Comparison of ENCODE assay signal across 8 cellular contexts in genomic region chr3:194682651-194683310, GRCh38. TPM values are rescaled to one million over a fixed set of nuclear protein-coding genes. Genes with fewer than 3 reads are reported as not detected.
DNase-seq lines count a peak whose midpoint lies in the region; ATAC-seq, FAIRE-seq and TF ChIP-seq lines count a peak whose summit lies in the region.

No MANE protein-coding gene starts in this region.

- no peaks in the 10 kb centered on the region for H3K27me3 ChIP-seq in BE2C

- peaks cover 24% of the 10 kb centered on the region for H3K27me3 Mint-ChIP-seq in activated CD8-positive, alpha-beta T cell treated with anti-CD3 and anti-CD28 coated beads, Interleukin-2, amount 10 ng/mL, durations not matched to agents 7 days and 5 days (ENCODE audit: low read depth)

- DNase-seq in BE2C (peak; percentile 77), HuH-7 (ENCODE audit: low spot score) (peak; percentile 91), middle frontal gyrus (ENCODE audit: extremely low spot score, low spot score) (peak; percentile 74)
- DNase-seq in NK-92 treated with Interleukin-12 subunit alpha and Interleukin-12 subunit beta, amount 100 ng/mL, for 24 hours (lab: John Stamatoyannopoulos, UW), result peak; percentile 40
- DNase-seq in activated CD8-positive, alpha-beta T cell treated with anti-CD3 and anti-CD28 coated beads, Interleukin-2, amount 10 ng/mL, durations not matched to agents 7 days and 5 days, result peak; percentile 81
- DNase-seq in stimulated activated CD8-positive, alpha-beta memory T cell treated with anti-CD3 and anti-CD28 coated beads, Interleukin-4, amount 100 ng/mL, for 48 hours, result peak; percentile 77

- H3K4me3 ChIP-seq in BE2C (ENCODE audit: low read depth, low read length), result no peak overlapping the region

- no peak overlapping the region for H3K27ac Mint-ChIP-seq in activated CD8-positive, alpha-beta T cell treated with anti-CD3 and anti-CD28 coated beads, Interleukin-2, amount 10 ng/mL, durations not matched to agents 7 days and 5 days

- no peaks in the 10 kb centered on the region for H3K9me3 Mint-ChIP-seq in activated CD8-positive, alpha-beta T cell treated with anti-CD3 and anti-CD28 coated beads, Interleukin-2, amount 10 ng/mL, durations not matched to agents 7 days and 5 days (ENCODE audit: insufficient read depth)

- H3K36me3 ChIP-seq in BE2C, result no peaks in the 10 kb centered on the region

- H3K4me1 ChIP-seq in BE2C, result 0 out of 2 replicates have a peak, but pooled peaks cover 7% of the 10 kb centered on the region

- no peaks in the 10 kb centered on the region for H3K36me3 Mint-ChIP-seq in activated CD8-positive, alpha-beta T cell treated with anti-CD3 and anti-CD28 coated beads, Interleukin-2, amount 10 ng/mL, durations not matched to agents 7 days and 5 days (ENCODE audit: low read depth)

- H3K4me3 Mint-ChIP-seq in activated CD8-positive, alpha-beta T cell treated with anti-CD3 and anti-CD28 coated beads, Interleukin-2, amount 10 ng/mL, durations not matched to agents 7 days and 5 days, result no peak overlapping the region

- ATAC-seq in GM19397 (IDR thresholded peaks at IDR 0.05; ENCODE audit: unreplicated experiment), result peak; percentile 41
- peak; percentile 57 for ATAC-seq in activated CD8-positive, alpha-beta T cell treated with anti-CD3 and anti-CD28 coated beads, Interleukin-2, amount 10 ng/mL, durations not matched to agents 7 days and 5 days

- POLR2A ChIA-PET in activated CD8-positive, alpha-beta T cell treated with anti-CD3 and anti-CD28 coated beads, Interleukin-2, amount 10 ng/mL, durations not matched to agents 7 days and 5 days (lab: Charles Lee), result interaction anchor here (0.6 to 1.6 kb wide), 4 partner anchors 10 to 578 kb away, joined by 3 to 7 read pairs (median 4); partner anchors contain the start of gene LSG1

- peak; percentile 98 for TF ChIP-seq CTCF in BE2C (IDR thresholded peaks at IDR 0.05; ENCODE audit: low read depth, low read length)

- no peaks in the 10 kb centered on the region for H3K9me3 ChIP-seq in BE2C

- CTCF ChIA-PET in activated CD8-positive, alpha-beta T cell treated with anti-CD3 and anti-CD28 coated beads, Interleukin-2, amount 10 ng/mL, durations not matched to agents 7 days and 5 days (lab: Charles Lee), result interaction anchor here (0.6 to 11.8 kb wide), 65 partner anchors 8 to 868 kb away, joined by 3 to 226 read pairs (median 3); partner anchors contain the start of genes LSG1, TMEM44 and XXYLT1

- peak; percentile 89 for FAIRE-seq in endometrium (lab: Jason Lieb, UNC)

- peaks cover 40% of the 10 kb centered on the region for H3K4me1 Mint-ChIP-seq in activated CD8-positive, alpha-beta T cell treated with anti-CD3 and anti-CD28 coated beads, Interleukin-2, amount 10 ng/mL, durations not matched to agents 7 days and 5 days (ENCODE audit: low read depth)

RNA-seq across cellular contexts. Expression of gene FAM43A, which starts 2.9 kb away (rescaled TPM):
- polyA plus RNA-seq in BE2C (2012; ENCODE audit: insufficient read depth, insufficient read length, low read depth), result 57.6 TPM
- 1 to 10 TPM; 1.1 to 1.2 TPM for total RNA-seq in activated CD8-positive, alpha-beta T cell treated with anti-CD3 and anti-CD28 coated beads, Interleukin-2, amount 10 ng/mL, durations not matched to agents 7 days and 5 days

RNA-seq across cellular contexts. Expression of gene LSG1, which starts 10.8 kb away (rescaled TPM):
- 183 TPM for polyA plus RNA-seq in BE2C (2012; ENCODE audit: insufficient read depth, insufficient read length, low read depth)
- 10 to 100 TPM; 46.9 to 48.0 TPM for total RNA-seq in activated CD8-positive, alpha-beta T cell treated with anti-CD3 and anti-CD28 coated beads, Interleukin-2, amount 10 ng/mL, durations not matched to agents 7 days and 5 days

RNA-seq across cellular contexts. Expression of gene TMEM44, which starts 49.6 kb away (rescaled TPM):
- 11.3 TPM for polyA plus RNA-seq in BE2C (2012; ENCODE audit: insufficient read depth, insufficient read length, low read depth)
- total RNA-seq in activated CD8-positive, alpha-beta T cell treated with anti-CD3 and anti-CD28 coated beads, Interleukin-2, amount 10 ng/mL, durations not matched to agents 7 days and 5 days, result 1 to 10 TPM; 9.1 to 9.9 TPM

Comparison
In these comparisons a context has a peak if more than half of its experiments do, and no peak if none do; other contexts are left out.
1. DNase-seq: peak in every context shown above with its lines; median percentile 91 in HuH-7; 81 in activated CD8-positive, alpha-beta T cell treated with anti-CD3 and anti-CD28 coated beads, Interleukin-2, amount 10 ng/mL, durations not matched to agents 7 days and 5 days; 77 in BE2C; 77 in stimulated activated CD8-positive, alpha-beta memory T cell treated with anti-CD3 and anti-CD28 coated beads, Interleukin-4, amount 100 ng/mL, for 48 hours; 74 in middle frontal gyrus; 40 in NK-92 treated with Interleukin-12 subunit alpha and Interleukin-12 subunit beta, amount 100 ng/mL, for 24 hours.